32 cellular contexts compared by ENCODE assay signal in genomic region chr7:27737178-27737577, GRCh38.
"Had no signal": no experiment of that assay in that cellular context is flagged by ENCODE, and none has a peak within 500 bp of the region (broad histone marks: within the 10 kb centered on the region; RNA-seq: fewer than 3 reads in every experiment).

No MANE protein-coding gene starts in this region.

- ATAC-seq: activated CD8-positive, alpha-beta T cell treated with anti-CD3 and anti-CD28 coated beads for 36 hours; activated naive CD8-positive, alpha-beta T cell treated with anti-CD3 and anti-CD28 coated beads, Interleukin-2, amount 50 U/mL, for 24 hours; activated T-cell treated with anti-CD3 and anti-CD28 coated beads, Interleukin-2, amount 50 U/mL, for 4 hours; activated T-helper 17 cell treated with anti-CD3 and anti-CD28 coated beads, Interleukin-2, amount 50 U/mL, for 72 hours; stimulated activated effector memory CD8-positive, alpha-beta T cell treated with anti-CD3 and anti-CD28 coated beads, Interleukin-12 subunit alpha, Interleukin-12 subunit beta, amount 100 ng/mL, for 72 hours; stimulated activated naive CD8-positive, alpha-beta T cell treated with anti-CD3 and anti-CD28 coated beads, Interleukin-15, amount 100 ng/mL, for 72 hours; T-helper 17 cell; upper lobe of right lung; WTC11 had no signal

- FAIRE-seq: frontal cortex, islet of Langerhans, small intestine had no signal

- H3K27me3 ChIP-seq: breast epithelium, neutrophil, sigmoid colon, thyroid gland, upper lobe of right lung had no signal

- H3K9me3 Mint-ChIP-seq: activated CD4-positive, alpha-beta T cell treated with anti-CD3 and anti-CD28 coated beads, Interleukin-2, amount 10 ng/mL, durations not matched to agents 7 days and 5 days; activated CD8-positive, alpha-beta T cell treated with anti-CD3 and anti-CD28 coated beads for 36 hours; activated naive CD8-positive, alpha-beta T cell treated with anti-CD3 and anti-CD28 coated beads, Interleukin-2, amount 50 U/mL, for 24 hours; activated T-cell treated with anti-CD3 and anti-CD28 coated beads, Interleukin-2, amount 50 U/mL, for 4 hours; activated T-helper 17 cell treated with anti-CD3 and anti-CD28 coated beads, Interleukin-2, amount 50 U/mL, for 72 hours; nephron progenitor cell; stimulated activated effector memory CD8-positive, alpha-beta T cell treated with anti-CD3 and anti-CD28 coated beads, Interleukin-12 subunit alpha, Interleukin-12 subunit beta, amount 100 ng/mL, for 72 hours; stimulated activated naive CD8-positive, alpha-beta T cell treated with anti-CD3 and anti-CD28 coated beads, Interleukin-15, amount 100 ng/mL, for 72 hours; WTC11 had no signal

- H3K36me3 Mint-ChIP-seq: WTC11 had no signal

- H3K4me3 ChIP-seq: breast epithelium, left ventricle myocardium inferior, lung, prostate gland, sigmoid colon, thyroid gland, upper lobe of right lung had no signal

- H3K27ac ChIP-seq: breast epithelium, left ventricle myocardium inferior, neutrophil, prostate gland, thyroid gland, upper lobe of right lung had no signal

- H3K27me3 Mint-ChIP-seq: activated CD8-positive, alpha-beta T cell treated with anti-CD3 and anti-CD28 coated beads for 36 hours; activated naive CD8-positive, alpha-beta T cell treated with anti-CD3 and anti-CD28 coated beads, Interleukin-2, amount 50 U/mL, for 24 hours; activated T-helper 17 cell treated with anti-CD3 and anti-CD28 coated beads, Interleukin-2, amount 50 U/mL, for 72 hours; stimulated activated naive CD8-positive, alpha-beta T cell treated with anti-CD3 and anti-CD28 coated beads, Interleukin-15, amount 100 ng/mL, for 72 hours had no signal

- DNase-seq: activated CD4-positive, alpha-beta T cell treated with anti-CD3 and anti-CD28 coated beads for 1 hour; activated CD4-positive, alpha-beta T cell treated with anti-CD3 and anti-CD28 coated beads, Interleukin-2, amount 10 ng/mL, durations not matched to agents 7 days and 5 days; activated CD8-positive, alpha-beta T cell treated with anti-CD3 and anti-CD28 coated beads for 36 hours; activated gamma-delta T cell treated with Interleukin-2 at 50 U/mL for 16 hours; activated naive CD4-positive, alpha-beta T cell treated with anti-CD3 and anti-CD28 coated beads, Interleukin-2, amount 50 U/mL, for 16 hours; activated naive CD8-positive, alpha-beta T cell treated with anti-CD3 and anti-CD28 coated beads, Interleukin-2, amount 50 U/mL, for 24 hours; activated T-cell treated with anti-CD3 and anti-CD28 coated beads, Interleukin-2, amount 50 U/mL, for 4 hours; amygdala; central memory CD4-positive, alpha-beta T cell; dermis blood vessel endothelial cell; effector CD4-positive, alpha-beta T cell; left ventricle myocardium inferior; naive B cell; nephron progenitor cell; retina; sigmoid colon; stimulated activated CD4-positive, alpha-beta T cell treated with anti-CD3 and anti-CD28 coated beads, Interleukin-4, amount 100 ng/mL, for 24 hours; stimulated activated naive CD8-positive, alpha-beta T cell treated with anti-CD3 and anti-CD28 coated beads, Interleukin-15, amount 100 ng/mL, for 72 hours; T-helper 17 cell; T1000; thyroid gland; upper lobe of right lung had no signal

- H3K27ac Mint-ChIP-seq: activated CD4-positive, alpha-beta T cell treated with anti-CD3 and anti-CD28 coated beads, Interleukin-2, amount 10 ng/mL, durations not matched to agents 7 days and 5 days; activated CD8-positive, alpha-beta T cell treated with anti-CD3 and anti-CD28 coated beads for 36 hours; activated naive CD8-positive, alpha-beta T cell treated with anti-CD3 and anti-CD28 coated beads, Interleukin-2, amount 50 U/mL, for 24 hours; activated T-helper 17 cell treated with anti-CD3 and anti-CD28 coated beads, Interleukin-2, amount 50 U/mL, for 72 hours; naive B cell; nephron progenitor cell; stimulated activated effector memory CD8-positive, alpha-beta T cell treated with anti-CD3 and anti-CD28 coated beads, Interleukin-12 subunit alpha, Interleukin-12 subunit beta, amount 100 ng/mL, for 72 hours; stimulated activated naive CD8-positive, alpha-beta T cell treated with anti-CD3 and anti-CD28 coated beads, Interleukin-15, amount 100 ng/mL, for 72 hours; T-helper 17 cell; WTC11 had no signal

- H3K4me1 ChIP-seq: breast epithelium, prostate gland had no signal

- H3K36me3 ChIP-seq: breast epithelium, left ventricle myocardium inferior, neutrophil, prostate gland, sigmoid colon, thyroid gland, upper lobe of right lung had no signal

- H3K4me3 Mint-ChIP-seq: activated CD4-positive, alpha-beta T cell treated with anti-CD3 and anti-CD28 coated beads, Interleukin-2, amount 10 ng/mL, durations not matched to agents 7 days and 5 days; activated CD8-positive, alpha-beta T cell treated with anti-CD3 and anti-CD28 coated beads for 36 hours; activated naive CD8-positive, alpha-beta T cell treated with anti-CD3 and anti-CD28 coated beads, Interleukin-2, amount 50 U/mL, for 24 hours; activated T-cell treated with anti-CD3 and anti-CD28 coated beads, Interleukin-2, amount 50 U/mL, for 4 hours; activated T-helper 17 cell treated with anti-CD3 and anti-CD28 coated beads, Interleukin-2, amount 50 U/mL, for 72 hours; nephron progenitor cell; stimulated activated effector memory CD8-positive, alpha-beta T cell treated with anti-CD3 and anti-CD28 coated beads, Interleukin-12 subunit alpha, Interleukin-12 subunit beta, amount 100 ng/mL, for 72 hours; stimulated activated naive CD8-positive, alpha-beta T cell treated with anti-CD3 and anti-CD28 coated beads, Interleukin-15, amount 100 ng/mL, for 72 hours; T-helper 17 cell; WTC11 had no signal

- H3K9me3 ChIP-seq: breast epithelium, left ventricle myocardium inferior, neutrophil, prostate gland, sigmoid colon, thyroid gland, upper lobe of right lung had no signal
